8 cellular contexts compared by ENCODE assay signal in genomic region chr3:153291052-153291689, GRCh38.
DNase-seq lines count a peak whose midpoint lies in the region; ATAC-seq and TF ChIP-seq lines count a peak whose summit lies in the region.

No MANE protein-coding gene starts in this region.

- POLR2A ChIA-PET in MCF 10A (lab: Yijun Ruan, JAX): interaction anchor here (0.6 to 6.9 kb wide), 11 partner anchors 17 to 478 kb away, joined by 3 to 129 read pairs (median 4); partner anchors contain the start of gene RAP2B

- DNase-seq in MCF 10A (ENCODE audit: unreplicated experiment) (peak; percentile 65), breast epithelium (ENCODE audit: low spot score in 2 of 2) (no peak), NAMALWA (ENCODE audit: low spot score) (peak; percentile 70), natural killer cell (no peak), NCI-H1694 treated with DMSO at 0.1 percent for 48 hours (lab: John Stamatoyannopoulos, UW) (no peak), NCI-H1048 (lab: John Stamatoyannopoulos, UW) (no peak), NCI-H2196 treated with DMSO at 0.1 percent for 48 hours (lab: John Stamatoyannopoulos, UW; ENCODE audit: unreplicated experiment) (no peak)
- DNase-seq in central memory CD4-positive, alpha-beta T cell: peak; percentile 15

- H3K4me1 Mint-ChIP-seq in MCF 10A (ENCODE audit: insufficient read depth, unreplicated experiment): peaks cover 40% of the 10 kb centered on the region
- peaks cover 45 to 47% of the 10 kb centered on the region in 2 donors for H3K4me1 Mint-ChIP-seq in natural killer cell

- no peak for TF ChIP-seq POLR2A in breast epithelium (IDR thresholded peaks at IDR 0.05)

- peak; percentile 52 for TF ChIP-seq CTCF in MCF 10A (IDR thresholded peaks at IDR 0.05; ENCODE audit: unreplicated experiment)
- TF ChIP-seq CTCF in breast epithelium (IDR thresholded peaks at IDR 0.05): no peak
- TF ChIP-seq CTCF in natural killer cell (IDR thresholded peaks at IDR 0.05): no peak

- H3K36me3 Mint-ChIP-seq in MCF 10A (ENCODE audit: insufficient read depth, unreplicated experiment) (no peaks in the 10 kb centered on the region), natural killer cell (no peaks in the 10 kb centered on the region)

- no peak overlapping the region for H3K4me3 Mint-ChIP-seq in MCF 10A (ENCODE audit: unreplicated experiment)
- H3K4me3 Mint-ChIP-seq in natural killer cell: peak overlapping the region; percentile 25

- BruUV-seq in MCF 10A (replicated peaks; lab: Mats Ljungman, UMichigan): no TSS peak

- intact Hi-C loops in MCF 10A (cut with micrococcal nuclease) (loop anchor here (1.0 to 5.0 kb wide), 4 partner anchors 146 to 478 kb away; no protein-coding TSS in a partner anchor), breast epithelium (cut with DNase I; ENCODE audit: low total_unique reads) (loop anchor here (10.0 kb wide), 1 partner anchor 614 kb away; no protein-coding TSS in a partner anchor), natural killer cell (cut with micrococcal nuclease) (loop anchor here (5.0 kb wide), 1 partner anchor 69 kb away; no protein-coding TSS in a partner anchor)

- H3K9me3 ChIP-seq in breast epithelium: no peaks in the 10 kb centered on the region

- H3K27ac Mint-ChIP-seq in MCF 10A (ENCODE audit: low read depth, unreplicated experiment): no peak overlapping the region
- peak overlapping the region; percentile 31 to 50 for H3K27ac Mint-ChIP-seq in natural killer cell

- H3K4me3 ChIP-seq in breast epithelium: no peak overlapping the region

- no peaks in the 10 kb centered on the region for H3K27me3 ChIP-seq in breast epithelium

- CTCF ChIA-PET in MCF 10A (lab: Yijun Ruan, JAX): interaction anchor here (0.5 to 2.7 kb wide), 41 partner anchors 8 to 503 kb away, joined by 3 to 35 read pairs (median 4); partner anchors contain the start of gene RAP2B

- no peaks in the 10 kb centered on the region for H3K36me3 ChIP-seq in breast epithelium

- ATAC-seq in natural killer cell: peak; percentile 55 to 73 (median 63)

- H3K4me1 ChIP-seq in breast epithelium: no peaks in the 10 kb centered on the region

- H3K27ac ChIP-seq in breast epithelium: no peak overlapping the region

- H3K9me3 Mint-ChIP-seq in MCF 10A (ENCODE audit: unreplicated experiment) (no peaks in the 10 kb centered on the region), natural killer cell (no peaks in the 10 kb centered on the region)

- H3K27me3 Mint-ChIP-seq in MCF 10A (ENCODE audit: insufficient read depth, unreplicated experiment) (no peaks in the 10 kb centered on the region), natural killer cell (ENCODE audit: low read depth in 2 of 2) (no peaks in the 10 kb centered on the region)

Comparison
In these comparisons a context has a peak if more than half of its experiments do, and no peak if none do; other contexts are left out.
1. DNase-seq: peak in MCF 10A (single experiment), NAMALWA (single experiment) and central memory CD4-positive, alpha-beta T cell (single experiment); none in breast epithelium (0 of 2), natural killer cell (single experiment), NCI-H1694 treated with DMSO at 0.1 percent for 48 hours (single experiment), NCI-H1048 (single experiment) and NCI-H2196 treated with DMSO at 0.1 percent for 48 hours (single experiment).